38 cellular contexts compared by ENCODE assay signal in genomic region chr2:21033237-21034155, GRCh38. TPM values are rescaled to one million over a fixed set of nuclear protein-coding genes. Genes with fewer than 3 reads are reported as not detected.
"Had no signal": no experiment of that assay in that cellular context is flagged by ENCODE, and none has a peak within 500 bp of the region (broad histone marks: within the 10 kb centered on the region; RNA-seq: fewer than 3 reads in every experiment).

No MANE protein-coding gene starts in this region.

- H3K36me3 ChIP-seq: adrenal gland, brain microvascular endothelial cell, breast epithelium had no signal

- H3K27me3 Mint-ChIP-seq: activated CD4-positive, alpha-beta T cell treated with anti-CD3 and anti-CD28 coated beads, Interleukin-2, amount 10 ng/mL, durations not matched to agents 24 days and 14 days had no signal

- H3K9me3 ChIP-seq: adrenal gland, body of pancreas, breast epithelium had no signal

- H3K4me3 Mint-ChIP-seq: activated B cell treated with CpG ODN at 0.5 μM for 24 hours; activated CD4-positive, alpha-beta memory T cell treated with anti-CD3 and anti-CD28 coated beads for 36 hours; activated CD4-positive, alpha-beta T cell treated with anti-CD3 and anti-CD28 coated beads, Interleukin-2, amount 10 ng/mL, durations not matched to agents 24 days and 14 days; activated CD8-positive, alpha-beta T cell treated with anti-CD3 and anti-CD28 coated beads for 36 hours; activated naive CD4-positive, alpha-beta T cell treated with anti-CD3 and anti-CD28 coated beads for 36 hours; activated naive CD8-positive, alpha-beta T cell treated with anti-CD3 and anti-CD28 coated beads for 36 hours; activated T-cell treated with anti-CD3 and anti-CD28 coated beads, Interleukin-2, amount 50 U/mL, for 4 hours; activated T-cell treated with anti-CD3 and anti-CD28 coated beads, Interleukin-2, amount 50 U/mL, for 72 hours; activated T-helper 1 cell treated with anti-CD3 and anti-CD28 coated beads, Interleukin-12 subunit alpha, Interleukin-12 subunit beta, Interleukin-2, Interleukin-4 antibody, amounts not matched to agents 30 ng/mL and 10 ng/mL and 1 ng/mL, durations not matched to agents 14 hours and 24 hours and 36 hours; activated T-helper 17 cell treated with anti-CD3 and anti-CD28 coated beads, Interleukin-2, amount 50 U/mL, for 72 hours; T-helper 1 cell treated with Interleukin-12 subunit alpha and Interleukin-12 subunit beta and Interleukin-4 antibody, amounts not matched to agents 30 μg/mL and 1 μg/mL, for 36 hours; T-helper 2 cell treated with Interferon-gamma antibody and Interleukin-4, amounts not matched to agents 5 μg/mL and 100 μg/mL, for 36 hours had no signal

- FAIRE-seq: astrocyte, TTC549 had no signal

- H3K27ac ChIP-seq: adrenal gland, body of pancreas, brain microvascular endothelial cell, breast epithelium, VCaP had no signal

- DNase-seq: activated B cell treated with CpG ODN at 0.5 μM for 24 hours; activated CD4-positive, alpha-beta memory T cell treated with anti-CD3 and anti-CD28 coated beads for 36 hours; activated CD4-positive, alpha-beta T cell treated with anti-CD3 and anti-CD28 coated beads for 4 hours; activated CD4-positive, alpha-beta T cell treated with anti-CD3 and anti-CD28 coated beads, Interleukin-2, amount 10 ng/mL, durations not matched to agents 24 days and 14 days; activated CD4-positive, alpha-beta T cell treated with anti-CD3 and anti-CD28 coated beads, Interleukin-2, amount 50 U/mL, for 1 hour; activated CD4-positive, alpha-beta T cell treated with anti-CD3 and anti-CD28 coated beads, Interleukin-2, amount 50 U/mL, for 4 hours; activated CD4-positive, CD25-positive, alpha-beta regulatory T cell treated with anti-CD3 and anti-CD28 coated beads, Interleukin-2, amount 50 U/mL, for 72 hours; activated CD8-positive, alpha-beta memory T cell treated with anti-CD3 and anti-CD28 coated beads, Interleukin-2, amount 50 U/mL, for 4 hours; activated CD8-positive, alpha-beta T cell treated with anti-CD3 and anti-CD28 coated beads for 36 hours; activated effector memory CD4-positive, alpha-beta T cell treated with anti-CD3 and anti-CD28 coated beads, Interleukin-2, amount 50 U/mL, for 16 hours; activated gamma-delta T cell treated with Interleukin-2 at 50 U/mL for 16 hours; activated naive CD4-positive, alpha-beta T cell; activated naive CD4-positive, alpha-beta T cell treated with anti-CD3 and anti-CD28 coated beads for 36 hours; activated naive CD4-positive, alpha-beta T cell treated with anti-CD3 and anti-CD28 coated beads, Interleukin-2, amount 50 U/mL, for 16 hours; activated naive CD8-positive, alpha-beta T cell treated with anti-CD3 and anti-CD28 coated beads for 36 hours; activated T-cell treated with anti-CD3 and anti-CD28 coated beads for 4 hours; activated T-cell treated with anti-CD3 and anti-CD28 coated beads, Interleukin-2, amount 50 U/mL, for 1 hour; activated T-cell treated with anti-CD3 and anti-CD28 coated beads, Interleukin-2, amount 50 U/mL, for 4 hours; activated T-cell treated with anti-CD3 and anti-CD28 coated beads, Interleukin-2, amount 50 U/mL, for 72 hours; adrenal gland; amniotic stem cell; aorta; body of pancreas; brain microvascular endothelial cell; central memory CD4-positive, alpha-beta T cell; T-helper 1 cell; T-helper 2 cell; T-helper 9 cell had no signal

- H3K36me3 Mint-ChIP-seq: activated CD4-positive, alpha-beta memory T cell treated with anti-CD3 and anti-CD28 coated beads for 36 hours; activated naive CD4-positive, alpha-beta T cell treated with anti-CD3 and anti-CD28 coated beads, Interleukin-2, amount 50 U/mL, for 72 hours; activated naive CD8-positive, alpha-beta T cell treated with anti-CD3 and anti-CD28 coated beads for 36 hours had no signal

- H3K27me3 ChIP-seq: adrenal gland, body of pancreas, brain microvascular endothelial cell, breast epithelium had no signal

- H3K4me1 ChIP-seq: adrenal gland, body of pancreas, breast epithelium had no signal

- H3K27ac Mint-ChIP-seq: activated B cell treated with CpG ODN at 0.5 μM for 24 hours; activated CD4-positive, alpha-beta memory T cell treated with anti-CD3 and anti-CD28 coated beads for 36 hours; activated CD4-positive, alpha-beta T cell treated with anti-CD3 and anti-CD28 coated beads, Interleukin-2, amount 10 ng/mL, durations not matched to agents 24 days and 14 days; activated CD8-positive, alpha-beta T cell treated with anti-CD3 and anti-CD28 coated beads for 36 hours; activated naive CD4-positive, alpha-beta T cell treated with anti-CD3 and anti-CD28 coated beads for 36 hours; activated naive CD4-positive, alpha-beta T cell treated with anti-CD3 and anti-CD28 coated beads, Interleukin-2, amount 50 U/mL, for 72 hours; activated naive CD8-positive, alpha-beta T cell treated with anti-CD3 and anti-CD28 coated beads for 36 hours; activated T-cell treated with anti-CD3 and anti-CD28 coated beads, Interleukin-2, amount 50 U/mL, for 72 hours; activated T-helper 1 cell treated with anti-CD3 and anti-CD28 coated beads, Interleukin-12 subunit alpha, Interleukin-12 subunit beta, Interleukin-2, Interleukin-4 antibody, amounts not matched to agents 30 ng/mL and 10 ng/mL and 1 ng/mL, durations not matched to agents 14 hours and 24 hours and 36 hours; activated T-helper 17 cell treated with anti-CD3 and anti-CD28 coated beads, Interleukin-2, amount 50 U/mL, for 72 hours; T-helper 1 cell treated with Interleukin-12 subunit alpha and Interleukin-12 subunit beta and Interleukin-4 antibody, amounts not matched to agents 30 μg/mL and 1 μg/mL, for 36 hours; T-helper 2 cell treated with Interferon-gamma antibody and Interleukin-4, amounts not matched to agents 5 μg/mL and 100 μg/mL, for 36 hours had no signal

- H3K4me3 ChIP-seq: adrenal gland, body of pancreas, breast epithelium had no signal

- ATAC-seq: activated CD8-positive, alpha-beta T cell treated with anti-CD3 and anti-CD28 coated beads for 36 hours; activated naive CD4-positive, alpha-beta T cell treated with anti-CD3 and anti-CD28 coated beads, Interleukin-2, amount 50 U/mL, for 72 hours; activated T-cell treated with anti-CD3 and anti-CD28 coated beads, Interleukin-2, amount 50 U/mL, for 4 hours; activated T-cell treated with anti-CD3 and anti-CD28 coated beads, Interleukin-2, amount 50 U/mL, for 72 hours; activated T-helper 17 cell treated with anti-CD3 and anti-CD28 coated beads, Interleukin-2, amount 50 U/mL, for 72 hours; body of pancreas had no signal

- H3K4me1 Mint-ChIP-seq: activated B cell treated with CpG ODN at 0.5 μM for 24 hours; activated CD4-positive, alpha-beta T cell treated with anti-CD3 and anti-CD28 coated beads, Interleukin-2, amount 10 ng/mL, durations not matched to agents 24 days and 14 days; activated naive CD8-positive, alpha-beta T cell treated with anti-CD3 and anti-CD28 coated beads for 36 hours; activated T-helper 17 cell treated with anti-CD3 and anti-CD28 coated beads, Interleukin-2, amount 50 U/mL, for 72 hours had no signal

- H3K9me3 Mint-ChIP-seq: activated B cell treated with CpG ODN at 0.5 μM for 24 hours; activated CD4-positive, alpha-beta memory T cell treated with anti-CD3 and anti-CD28 coated beads for 36 hours; activated CD4-positive, alpha-beta T cell treated with anti-CD3 and anti-CD28 coated beads, Interleukin-2, amount 10 ng/mL, durations not matched to agents 24 days and 14 days; activated CD8-positive, alpha-beta T cell treated with anti-CD3 and anti-CD28 coated beads for 36 hours; activated naive CD4-positive, alpha-beta T cell treated with anti-CD3 and anti-CD28 coated beads for 36 hours; activated naive CD8-positive, alpha-beta T cell treated with anti-CD3 and anti-CD28 coated beads for 36 hours; activated T-cell treated with anti-CD3 and anti-CD28 coated beads, Interleukin-2, amount 50 U/mL, for 4 hours; activated T-cell treated with anti-CD3 and anti-CD28 coated beads, Interleukin-2, amount 50 U/mL, for 72 hours; activated T-helper 1 cell treated with anti-CD3 and anti-CD28 coated beads, Interleukin-12 subunit alpha, Interleukin-12 subunit beta, Interleukin-2, Interleukin-4 antibody, amounts not matched to agents 30 ng/mL and 10 ng/mL and 1 ng/mL, durations not matched to agents 14 hours and 24 hours and 36 hours; activated T-helper 17 cell treated with anti-CD3 and anti-CD28 coated beads, Interleukin-2, amount 50 U/mL, for 72 hours; T-helper 1 cell treated with Interleukin-12 subunit alpha and Interleukin-12 subunit beta and Interleukin-4 antibody, amounts not matched to agents 30 μg/mL and 1 μg/mL, for 36 hours; T-helper 2 cell treated with Interferon-gamma antibody and Interleukin-4, amounts not matched to agents 5 μg/mL and 100 μg/mL, for 36 hours had no signal

RNA-seq across cellular contexts. Expression of gene APOB, which starts 10.4 kb away (rescaled TPM):
- total RNA-seq: activated B cell treated with CpG ODN at 0.5 μM for 24 hours; activated CD4-positive, alpha-beta memory T cell treated with anti-CD3 and anti-CD28 coated beads for 36 hours; activated CD4-positive, alpha-beta T cell treated with anti-CD3 and anti-CD28 coated beads, Interleukin-2, amount 10 ng/mL, durations not matched to agents 24 days and 14 days; activated CD8-positive, alpha-beta memory T cell treated with anti-CD3 and anti-CD28 coated beads for 36 hours; activated CD8-positive, alpha-beta T cell treated with anti-CD3 and anti-CD28 coated beads for 36 hours; activated naive CD4-positive, alpha-beta T cell treated with anti-CD3 and anti-CD28 coated beads for 36 hours; activated naive CD4-positive, alpha-beta T cell treated with anti-CD3 and anti-CD28 coated beads, Interleukin-2, amount 50 U/mL, for 72 hours; activated naive CD8-positive, alpha-beta T cell treated with anti-CD3 and anti-CD28 coated beads for 36 hours; activated T-cell treated with anti-CD3 and anti-CD28 coated beads, Interleukin-2, amount 50 U/mL, for 72 hours; activated T-helper 1 cell treated with anti-CD3 and anti-CD28 coated beads, Interleukin-12 subunit alpha, Interleukin-12 subunit beta, Interleukin-2, Interleukin-4 antibody, amounts not matched to agents 30 ng/mL and 10 ng/mL and 1 ng/mL, durations not matched to agents 14 hours and 24 hours and 36 hours; activated T-helper 17 cell treated with anti-CD3 and anti-CD28 coated beads, Interleukin-2, amount 50 U/mL, for 72 hours had no signal
